Comparison of ENCODE assay signal across 9 cellular contexts in the genomic region with DNA sequence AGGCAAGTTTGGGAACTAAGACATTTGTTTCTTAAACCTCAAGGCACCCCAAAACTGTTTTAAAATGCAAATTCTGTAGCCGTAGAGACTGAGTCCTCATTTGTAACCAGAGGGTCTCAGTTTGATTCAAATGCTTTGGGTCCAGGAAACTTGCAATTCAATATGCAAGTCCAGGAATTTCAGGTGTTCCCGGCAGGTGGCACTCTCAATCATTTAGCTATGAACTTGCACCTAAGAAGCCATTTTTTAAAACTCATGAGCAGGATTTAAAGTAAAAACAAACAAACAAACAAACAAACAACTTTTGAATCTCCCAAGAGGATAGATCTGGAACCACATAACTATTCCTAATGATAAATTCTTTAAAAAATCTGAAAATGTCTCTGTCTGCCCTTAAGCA. TPM values are rescaled to one million over a fixed set of nuclear protein-coding genes. Genes with fewer than 3 reads are reported as not detected.
DNase-seq lines count a peak whose midpoint lies in the region; ATAC-seq and TF ChIP-seq lines count a peak whose summit lies in the region.
"Had no signal": no experiment of that assay in that cellular context is flagged by ENCODE, and none has a peak within 500 bp of the region (broad histone marks: within the 10 kb centered on the region; RNA-seq: fewer than 3 reads in every experiment).

No MANE protein-coding gene starts in this region.

- no peak overlapping the region for H3K4me3 ChIP-seq in left ventricle myocardium inferior
- H3K4me3 ChIP-seq in right atrium auricular region, result no peak overlapping the region
- H3K4me3 ChIP-seq in epithelial cell of proximal tubule (ENCODE audit: low read depth, low read length), result no peak overlapping the region
- no peak overlapping the region for H3K4me3 ChIP-seq in GM23248

- TF ChIP-seq CTCF in left ventricle myocardium inferior (IDR thresholded peaks at IDR 0.05; ENCODE audit: borderline replicate concordance), result peak; percentile 48
- peak in 1 of 2 donors; percentile 30 for TF ChIP-seq CTCF in right atrium auricular region (IDR thresholded peaks at IDR 0.05)
- TF ChIP-seq CTCF in epithelial cell of proximal tubule (conservative IDR thresholded peaks at IDR 0.05; ENCODE audit: low read depth, low read length), result peak; percentile 72

- no peaks in the 10 kb centered on the region for H4K20me1 ChIP-seq in GM23248 (ENCODE audit: insufficient read depth)

- H2AFZ ChIP-seq in GM23248, result no peak overlapping the region

- H3K4me2 ChIP-seq in GM23248 (ENCODE audit: unreplicated experiment), result no peak overlapping the region

- 84 to 85% methylated on average over 2 of the region's 2 CpGs for WGBS in GM23248 (ENCODE audit: low coverage in 1 of 2, low lambda C conversion rate in 2 of 2, missing lambda C conversion rate in 2 of 2), 2 experiments

- in situ Hi-C loops in GM23248 (cut with MboI), result loop anchor here (10.0 kb wide), 1 partner anchor 372 kb away; no protein-coding TSS in a partner anchor

- no peaks in the 10 kb centered on the region for H3K4me1 ChIP-seq in left ventricle myocardium inferior
- H3K4me1 ChIP-seq in right atrium auricular region, result no peaks in the 10 kb centered on the region
- H3K4me1 ChIP-seq in GM23248 (ENCODE audit: insufficient read depth), result peaks cover 6% of the 10 kb centered on the region

- no peak overlapping the region for H3K27ac ChIP-seq in left ventricle myocardium inferior (replicated peaks)
- H3K27ac ChIP-seq in right atrium auricular region, result no peak overlapping the region
- no peak overlapping the region for H3K27ac ChIP-seq in GM23248

- peaks cover 4% of the 10 kb centered on the region; the same call in 1 of the 2 replicates for H3F3A ChIP-seq in GM23248 (ENCODE audit: insufficient read depth)

- intact Hi-C loops in left ventricle myocardium inferior (cut with micrococcal nuclease), result loop anchor here (10.0 kb wide), 2 partner anchors 98 to 372 kb away; no protein-coding TSS in a partner anchor

- H3K9me3 ChIP-seq in left ventricle myocardium inferior (replicated peaks) (no peaks in the 10 kb centered on the region), right atrium auricular region (no peaks in the 10 kb centered on the region), GM23248 (ENCODE audit: low read depth) (no peaks in the 10 kb centered on the region)

- ATAC-seq in HG02970 (IDR thresholded peaks at IDR 0.05; ENCODE audit: low FRiP score, unreplicated experiment), result no peak

- no peaks in the 10 kb centered on the region for H3K79me2 ChIP-seq in GM23248 (ENCODE audit: insufficient read depth)

- H3K27me3 ChIP-seq in left ventricle myocardium inferior (ENCODE audit: low read depth), result peaks cover 20% of the 10 kb centered on the region
- no peaks in the 10 kb centered on the region for H3K27me3 ChIP-seq in right atrium auricular region
- H3K27me3 ChIP-seq in GM23248 (replicated peaks; ENCODE audit: insufficient read depth), result no peaks in the 10 kb centered on the region

- H3K36me3 ChIP-seq in left ventricle myocardium inferior (no peaks in the 10 kb centered on the region), right atrium auricular region (no peaks in the 10 kb centered on the region), GM23248 (ENCODE audit: low read depth) (no peaks in the 10 kb centered on the region)

- no peak overlapping the region for H3K9ac ChIP-seq in GM23248

- DNase-seq in left ventricle myocardium inferior (no peak), right atrium auricular region (ENCODE audit: low spot score) (no peak), NCI-H2107 treated with DMSO at 0.1 percent for 48 hours (lab: John Stamatoyannopoulos, UW; ENCODE audit: unreplicated experiment) (peak; percentile 30), epithelial cell of proximal tubule (ENCODE audit: low read depth) (no peak), GF-D8 (lab: John Stamatoyannopoulos, UW) (no peak), GM23248 (no peak), GDM1 (lab: John Stamatoyannopoulos, UW) (no peak)
- DNase-seq: activated naive CD8-positive, alpha-beta T cell treated with anti-CD3 and anti-CD28 coated beads, Interleukin-2, amount 10 ng/mL, durations not matched to agents 7 days and 5 days had no signal

- H3K9me2 ChIP-seq in GM23248 (ENCODE audit: insufficient read depth), result no peaks in the 10 kb centered on the region

RNA-seq across cellular contexts. Expression of a gene that starts 8.7 kb away (rescaled TPM):
- total RNA-seq in left ventricle myocardium inferior (24.7 TPM), right atrium auricular region (10 to 100 TPM; 27.0 to 27.4 TPM), epithelial cell of proximal tubule (14.1 and 17.6 TPM in 2 replicates)
- total RNA-seq in GM23248 (2014; rRNA removed; shearing (Covaris generic)), result 9.9 and 12.4 TPM in 2 replicates
- 8.4 and 8.7 TPM in 2 replicates for polyA plus RNA-seq in GM23248 (2016; fragmentation: Nextera tagmentation; extraction: Ambion mirVana)
